Comparison of ENCODE assay signal across 8 cellular contexts in genomic region chr5:180809403-180810209, GRCh38. TPM values are rescaled to one million over a fixed set of nuclear protein-coding genes. Genes with fewer than 3 reads are reported as not detected.
DNase-seq lines count a peak whose midpoint lies in the region; ATAC-seq and TF ChIP-seq lines count a peak whose summit lies in the region.

No MANE protein-coding gene starts in this region.

- H3K36me3 ChIP-seq in DOHH2 (ENCODE audit: control insufficient read depth, low read length) (peaks cover 28% of the 10 kb centered on the region), Panc1 (ENCODE audit: control insufficient read depth, insufficient read depth, low read length) (no peaks in the 10 kb centered on the region)

- no peaks in the 10 kb centered on the region for H4K20me1 ChIP-seq in DOHH2 (ENCODE audit: control insufficient read depth, insufficient read depth, low read depth, low read length)

- POLR2A ChIA-PET in Panc1 (lab: Charles Lee), result no interaction called here

- peak overlapping the region; percentile 82 for H3K4me2 ChIP-seq in DOHH2 (ENCODE audit: low read length)

- peak overlapping the region; percentile 97 for H3K4me3 ChIP-seq in DOHH2 (ENCODE audit: low read length)
- peak overlapping the region; percentile 64 to 89 for H3K4me3 ChIP-seq in Panc1 (ENCODE audit: low read depth in 2 of 2, low read length in 2 of 2)
- H3K4me3 ChIP-seq in fibroblast of the aortic adventitia (ENCODE audit: low read depth, low read length), result peak overlapping the region; percentile 85

- no TSS peak for BruUV-seq in Panc1 (replicated peaks; lab: Mats Ljungman, UMichigan)

- H3K9me2 ChIP-seq in DOHH2 (replicated peaks; ENCODE audit: control insufficient read depth, low read length), result no peaks in the 10 kb centered on the region

- no peaks in the 10 kb centered on the region for H3K9me3 Mint-ChIP-seq in activated T-helper 2 cell treated with anti-CD3 and anti-CD28 coated beads, Interferon-gamma antibody, Interleukin-2, Interleukin-4, amounts not matched to agents 10 μg/mL and 5 μg/mL and 100 μg/mL, durations not matched to agents 14 hours and 24 hours and 36 hours
- no peaks in the 10 kb centered on the region for H3K9me3 Mint-ChIP-seq in nephron
- H3K9me3 Mint-ChIP-seq in stimulated activated naive CD8-positive, alpha-beta T cell treated with anti-CD3 and anti-CD28 coated beads, Interleukin-15, amount 100 ng/mL, for 72 hours, result no peaks in the 10 kb centered on the region

- H3K4me1 ChIP-seq in DOHH2 (ENCODE audit: control insufficient read depth, low read length) (peaks cover 79% of the 10 kb centered on the region), Panc1 (ENCODE audit: control insufficient read depth, insufficient read depth, low read length) (peaks cover 49% of the 10 kb centered on the region)

- in situ Hi-C loops in Panc1 (cut with HindIII; ENCODE audit: low pct_unique_long_range_greater_than_20kb, low sequenced_read_pairs), result no loop called here

- H3K79me2 ChIP-seq in DOHH2 (ENCODE audit: control insufficient read depth, low read length), result peaks cover 67% of the 10 kb centered on the region

- H3K27ac Mint-ChIP-seq in activated T-helper 2 cell treated with anti-CD3 and anti-CD28 coated beads, Interferon-gamma antibody, Interleukin-2, Interleukin-4, amounts not matched to agents 10 μg/mL and 5 μg/mL and 100 μg/mL, durations not matched to agents 14 hours and 24 hours and 36 hours, result peak overlapping the region; percentile 99
- H3K27ac Mint-ChIP-seq in nephron, result peak overlapping the region; percentile 87 to 99 (median 97)
- peak overlapping the region; percentile 100 for H3K27ac Mint-ChIP-seq in stimulated activated naive CD8-positive, alpha-beta T cell treated with anti-CD3 and anti-CD28 coated beads, Interleukin-15, amount 100 ng/mL, for 72 hours

- peak overlapping the region; percentile 79 for H3K4me3 Mint-ChIP-seq in activated T-helper 2 cell treated with anti-CD3 and anti-CD28 coated beads, Interferon-gamma antibody, Interleukin-2, Interleukin-4, amounts not matched to agents 10 μg/mL and 5 μg/mL and 100 μg/mL, durations not matched to agents 14 hours and 24 hours and 36 hours (ENCODE audit: low read depth)
- H3K4me3 Mint-ChIP-seq in nephron, result peak overlapping the region; percentile 79 to 89 (median 87)
- H3K4me3 Mint-ChIP-seq in stimulated activated naive CD8-positive, alpha-beta T cell treated with anti-CD3 and anti-CD28 coated beads, Interleukin-15, amount 100 ng/mL, for 72 hours, result peak overlapping the region; percentile 70 to 86

- intact Hi-C loops in Panc1 (cut with micrococcal nuclease; ENCODE audit: unreplicated experiment), result loop anchor here (10.0 kb wide), 1 partner anchor 375 kb away; no protein-coding TSS in a partner anchor
- intact Hi-C loops in activated T-helper 2 cell treated with anti-CD3 and anti-CD28 coated beads, Interferon-gamma antibody, Interleukin-2, Interleukin-4, amounts not matched to agents 10 μg/mL and 5 μg/mL and 100 μg/mL, durations not matched to agents 14 hours and 24 hours and 36 hours (cut with micrococcal nuclease), result loop anchor here (1.0 to 5.0 kb wide), 5 partner anchors 7 to 1187 kb away; partner anchors contain the start of genes HNRNPH1, MGAT1, TRIM52 and ZFP62

- H3K27ac ChIP-seq in DOHH2 (ENCODE audit: low read depth, low read length), result peak overlapping the region; percentile 96
- peak overlapping the region; percentile 97 for H3K27ac ChIP-seq in Panc1 (ENCODE audit: low read length)

- DNase-seq in KG1 (lab: John Stamatoyannopoulos, UW) (peak; percentile 89), Panc1 (ENCODE audit: low read depth, low spot score) (peak; percentile 73), fibroblast of the aortic adventitia (ENCODE audit: low read depth) (peak; percentile 89)
- DNase-seq in activated T-helper 2 cell treated with anti-CD3 and anti-CD28 coated beads, Interferon-gamma antibody, Interleukin-2, Interleukin-4, amounts not matched to agents 10 μg/mL and 5 μg/mL and 100 μg/mL, durations not matched to agents 14 hours and 24 hours and 36 hours (ENCODE audit: low spot score), result peak; percentile 92
- peak; percentile 93 to 94 for DNase-seq in stimulated activated naive CD8-positive, alpha-beta T cell treated with anti-CD3 and anti-CD28 coated beads, Interleukin-15, amount 100 ng/mL, for 72 hours

- peak; percentile 52 for ATAC-seq in GM21825 (IDR thresholded peaks at IDR 0.05; ENCODE audit: unreplicated experiment)
- peak; percentile 86 for ATAC-seq in Panc1
- peak; percentile 83 for ATAC-seq in stimulated activated naive CD8-positive, alpha-beta T cell treated with anti-CD3 and anti-CD28 coated beads, Interleukin-15, amount 100 ng/mL, for 72 hours

- peaks cover 26% of the 10 kb centered on the region for H3F3A ChIP-seq in DOHH2 (ENCODE audit: control insufficient read depth, insufficient read depth)

- H3K27me3 Mint-ChIP-seq in activated T-helper 2 cell treated with anti-CD3 and anti-CD28 coated beads, Interferon-gamma antibody, Interleukin-2, Interleukin-4, amounts not matched to agents 10 μg/mL and 5 μg/mL and 100 μg/mL, durations not matched to agents 14 hours and 24 hours and 36 hours (ENCODE audit: low read depth), result no peaks in the 10 kb centered on the region
- H3K27me3 Mint-ChIP-seq in nephron (ENCODE audit: low read depth), result no peaks in the 10 kb centered on the region
- no peaks in the 10 kb centered on the region for H3K27me3 Mint-ChIP-seq in stimulated activated naive CD8-positive, alpha-beta T cell treated with anti-CD3 and anti-CD28 coated beads, Interleukin-15, amount 100 ng/mL, for 72 hours

- H3K9me3 ChIP-seq in DOHH2 (ENCODE audit: control insufficient read depth, insufficient read depth, low read length) (no peaks in the 10 kb centered on the region), Panc1 (ENCODE audit: control insufficient read depth, insufficient read depth, low read depth, low read length) (no peaks in the 10 kb centered on the region)

- H3K36me3 Mint-ChIP-seq in activated T-helper 2 cell treated with anti-CD3 and anti-CD28 coated beads, Interferon-gamma antibody, Interleukin-2, Interleukin-4, amounts not matched to agents 10 μg/mL and 5 μg/mL and 100 μg/mL, durations not matched to agents 14 hours and 24 hours and 36 hours (ENCODE audit: low read depth), result peaks cover 38% of the 10 kb centered on the region
- peaks cover 13% of the 10 kb centered on the region for H3K36me3 Mint-ChIP-seq in nephron (ENCODE audit: low read depth)

- TF ChIP-seq CTCF in DOHH2 (IDR thresholded peaks at IDR 0.05; ENCODE audit: low read depth, low read length, poor library complexity, severe bottlenecking) (no peak), Panc1 (IDR thresholded peaks at IDR 0.05) (no peak), fibroblast of the aortic adventitia (IDR thresholded peaks at IDR 0.05; ENCODE audit: insufficient read depth, low read length) (no peak), nephron (IDR thresholded peaks at IDR 0.05; ENCODE audit: unreplicated experiment in 3 of 3) (no peak)

- H3K27me3 ChIP-seq in DOHH2 (ENCODE audit: control insufficient read depth, low read length), result no peaks in the 10 kb centered on the region
- H3K27me3 ChIP-seq in Panc1 (ENCODE audit: control insufficient read depth, insufficient read depth, low read length), result no peaks in the 10 kb centered on the region

- peaks cover 70% of the 10 kb centered on the region for H3K4me1 Mint-ChIP-seq in activated T-helper 2 cell treated with anti-CD3 and anti-CD28 coated beads, Interferon-gamma antibody, Interleukin-2, Interleukin-4, amounts not matched to agents 10 μg/mL and 5 μg/mL and 100 μg/mL, durations not matched to agents 14 hours and 24 hours and 36 hours (ENCODE audit: low read depth)
- H3K4me1 Mint-ChIP-seq in nephron, result peaks cover 85% of the 10 kb centered on the region
- peaks cover 73% of the 10 kb centered on the region for H3K4me1 Mint-ChIP-seq in stimulated activated naive CD8-positive, alpha-beta T cell treated with anti-CD3 and anti-CD28 coated beads, Interleukin-15, amount 100 ng/mL, for 72 hours

- CTCF ChIA-PET in Panc1 (lab: Charles Lee), result interaction anchor here (0.5 kb wide), 1 partner anchor 51 kb away, joined by 4 read pairs; no protein-coding TSS in a partner anchor

RNA-seq across cellular contexts. Expression of gene MGAT1, which starts 7.0 kb away (rescaled TPM):
- total RNA-seq in Panc1 (2021; ENCODE audit: unreplicated experiment) (113 TPM), fibroblast of the aortic adventitia (ENCODE audit: low replicate concordance) (79.4 and 81.1 TPM in 2 replicates)
- 116 TPM for polyA plus RNA-seq in Panc1 (2012; ENCODE audit: insufficient read length)
- 122 TPM in 2 replicates for total RNA-seq in activated T-helper 2 cell treated with anti-CD3 and anti-CD28 coated beads, Interferon-gamma antibody, Interleukin-2, Interleukin-4, amounts not matched to agents 10 μg/mL and 5 μg/mL and 100 μg/mL, durations not matched to agents 14 hours and 24 hours and 36 hours

RNA-seq across cellular contexts. Expression of gene ZFP62, which starts 51.5 kb away (rescaled TPM):
- total RNA-seq in Panc1 (2021; ENCODE audit: unreplicated experiment) (17.8 TPM), fibroblast of the aortic adventitia (ENCODE audit: low replicate concordance) (14.7 and 19.4 TPM in 2 replicates)
- 9.0 TPM for polyA plus RNA-seq in Panc1 (2012; ENCODE audit: insufficient read length)
- 28.2 and 28.8 TPM in 2 replicates for total RNA-seq in activated T-helper 2 cell treated with anti-CD3 and anti-CD28 coated beads, Interferon-gamma antibody, Interleukin-2, Interleukin-4, amounts not matched to agents 10 μg/mL and 5 μg/mL and 100 μg/mL, durations not matched to agents 14 hours and 24 hours and 36 hours

Comparison
In these comparisons a context has a peak if more than half of its experiments do, and no peak if none do; other contexts are left out.
1. Peak in every context shown above with its lines: DNase-seq, ATAC-seq, H3K4me3 ChIP-seq and H3K27ac ChIP-seq.